In genomic region chr9:93183663-93184438, GRCh38 we compare ENCODE assay signal across 8 cellular contexts. TPM values are rescaled to one million over a fixed set of nuclear protein-coding genes. Genes with fewer than 3 reads are reported as not detected.
DNase-seq lines count a peak whose midpoint lies in the region; ATAC-seq and TF ChIP-seq lines count a peak whose summit lies in the region.

Gene WNK2 (plus strand): TSS chr9:93184139. CDS start chr9:93184930, 791 bp downstream.

- H3K27ac ChIP-seq in esophagus muscularis mucosa (replicated peaks in 1 of 4) = peak within 1 kb of the TSS; percentile 84 to 92 (median 88)

- H3K4me1 Mint-ChIP-seq in Caco-2 (ENCODE audit: low read depth, unreplicated experiment) (no peaks in the 10 kb centered on the region), nephron (peaks cover 28% of the 10 kb centered on the region), type B pancreatic cell (ENCODE audit: unreplicated experiment) (peaks cover 19% of the 10 kb centered on the region)

- H3K4me1 ChIP-seq in Caco-2 (no peaks in the 10 kb centered on the region; the same call in 1 of the 2 replicates), esophagus muscularis mucosa (peaks cover 39 to 75% (median 69%) of the 10 kb centered on the region in 4 donors)

- POLR2A ChIA-PET in Caco-2 (lab: Charles Lee) = no interaction called here

- no peaks in the 10 kb centered on the region for H3K27me3 Mint-ChIP-seq in Caco-2 (ENCODE audit: insufficient read depth, unreplicated experiment)
- H3K27me3 Mint-ChIP-seq in nephron (ENCODE audit: low read depth) = peaks cover 52% of the 10 kb centered on the region
- peaks cover 26% of the 10 kb centered on the region for H3K27me3 Mint-ChIP-seq in type B pancreatic cell

- ATAC-seq in HG02938 (IDR thresholded peaks at IDR 0.05; ENCODE audit: unreplicated experiment) = no peak

- no peak within 1 kb of the TSS for H3K27ac Mint-ChIP-seq in Caco-2 (ENCODE audit: unreplicated experiment)
- peak within 1 kb of the TSS in 2 of 3 experiments; percentile 46 to 54 for H3K27ac Mint-ChIP-seq in nephron
- no peak within 1 kb of the TSS for H3K27ac Mint-ChIP-seq in type B pancreatic cell

- TF ChIP-seq CTCF in Caco-2 (IDR thresholded peaks at IDR 0.05; ENCODE audit: insufficient read depth in 1 of 2, low read depth in 1 of 2, low read length in 1 of 2, severe bottlenecking in 1 of 2, unreplicated experiment in 1 of 2) (no peak), esophagus muscularis mucosa (IDR thresholded peaks at IDR 0.05) (peak in 1 of 3 experiments; percentile 9), nephron (IDR thresholded peaks at IDR 0.05; ENCODE audit: unreplicated experiment in 3 of 3) (no peak), type B pancreatic cell (conservative IDR thresholded peaks at IDR 0.05) (no peak)

- WGBS in esophagus muscularis mucosa = 2% methylated on average over 19 of the region's 85 CpGs

- DNase-seq in Caco-2 = peak in 1 of 2 experiments; percentile 69
- DNase-seq in NAMALWA (ENCODE audit: low spot score) = peak; percentile 67
- peak; percentile 21 for DNase-seq in activated T-cell treated with anti-CD3 and anti-CD28 coated beads for 4 hours
- no peak for DNase-seq in esophagus muscularis mucosa (ENCODE audit: extremely low spot score)
- no peak for DNase-seq in type B pancreatic cell (ENCODE audit: extremely low spot score, unreplicated experiment)
- DNase-seq in SIG-M5 (lab: John Stamatoyannopoulos, UW) = no peak

- CTCF ChIA-PET in Caco-2 (lab: Charles Lee) = no interaction called here

- H3K27me3 ChIP-seq in Caco-2 (replicated peaks; ENCODE audit: control insufficient read depth, insufficient read depth, low read length) (no peaks in the 10 kb centered on the region), esophagus muscularis mucosa (peaks cover 0 to 22% (median 0%) of the 10 kb centered on the region in 4 donors)

- peaks cover 5% of the 10 kb centered on the region for H3K36me3 Mint-ChIP-seq in Caco-2 (ENCODE audit: insufficient read depth, unreplicated experiment)
- no peaks in the 10 kb centered on the region for H3K36me3 Mint-ChIP-seq in nephron (ENCODE audit: low read depth)
- H3K36me3 Mint-ChIP-seq in type B pancreatic cell = peaks cover 3% of the 10 kb centered on the region

- no TSS peak for BruUV-seq in Caco-2 (replicated peaks; lab: Mats Ljungman, UMichigan)

- H3K4me3 Mint-ChIP-seq in Caco-2 (ENCODE audit: unreplicated experiment) (peak within 1 kb of the TSS; percentile 70), nephron (peak within 1 kb of the TSS; percentile 78 to 85 (median 81)), type B pancreatic cell (peak within 1 kb of the TSS; percentile 83)

- TF ChIP-seq EP300 in esophagus muscularis mucosa (IDR thresholded peaks at IDR 0.05) = no peak

- H3K36me3 ChIP-seq in Caco-2 (ENCODE audit: control insufficient read depth, insufficient read depth, low read length) (no peaks in the 10 kb centered on the region), esophagus muscularis mucosa (no peaks in the 10 kb centered on the region)

- peak within 1 kb of the TSS; percentile 56 for H3K4me3 ChIP-seq in Caco-2 (ENCODE audit: low read depth, low read length)
- H3K4me3 ChIP-seq in esophagus muscularis mucosa = peak within 1 kb of the TSS; percentile 64 to 75 (median 70)

- peak; percentile 17 for TF ChIP-seq POLR2A in esophagus muscularis mucosa (IDR thresholded peaks at IDR 0.05; ENCODE audit: low read depth)

- H3K9me3 ChIP-seq in Caco-2 = no peaks in the 10 kb centered on the region
- no peaks in the 10 kb centered on the region for H3K9me3 ChIP-seq in esophagus muscularis mucosa

- H3K9me3 Mint-ChIP-seq in Caco-2 (ENCODE audit: unreplicated experiment) = no peaks in the 10 kb centered on the region
- H3K9me3 Mint-ChIP-seq in nephron = no peaks in the 10 kb centered on the region
- H3K9me3 Mint-ChIP-seq in type B pancreatic cell = no peaks in the 10 kb centered on the region

- intact Hi-C loops in Caco-2 (cut with micrococcal nuclease; ENCODE audit: unreplicated experiment) = no loop called here
- intact Hi-C loops in esophagus muscularis mucosa (cut with DNase I) = no loop called here

RNA-seq across cellular contexts. Expression of gene WNK2, which starts in this region (rescaled TPM):
- total RNA-seq in Caco-2 (2022) (21.7 and 23.4 TPM in 2 replicates), esophagus muscularis mucosa (10 to 100 TPM; 18.6 to 89.9 (median 40.8) TPM), type B pancreatic cell (ENCODE audit: low replicate concordance) (47.2 and 75.5 TPM in 2 replicates)

Comparison
In these comparisons a context has a peak if more than half of its experiments do, and no peak if none do; other contexts are left out.
1. DNase-seq: peak in NAMALWA (single experiment) and activated T-cell treated with anti-CD3 and anti-CD28 coated beads for 4 hours (single experiment); none in esophagus muscularis mucosa (single experiment), type B pancreatic cell (single experiment) and SIG-M5 (single experiment).
2. H3K27ac Mint-ChIP-seq: peak in nephron (2 of 3); none in Caco-2 (single experiment) and type B pancreatic cell (single experiment).
3. Peak in every context shown above with its lines, with median percentiles within 50 percentile points of each other: H3K4me3 Mint-ChIP-seq.